Comparison of ENCODE assay signal across 8 cellular contexts in the genomic region with DNA sequence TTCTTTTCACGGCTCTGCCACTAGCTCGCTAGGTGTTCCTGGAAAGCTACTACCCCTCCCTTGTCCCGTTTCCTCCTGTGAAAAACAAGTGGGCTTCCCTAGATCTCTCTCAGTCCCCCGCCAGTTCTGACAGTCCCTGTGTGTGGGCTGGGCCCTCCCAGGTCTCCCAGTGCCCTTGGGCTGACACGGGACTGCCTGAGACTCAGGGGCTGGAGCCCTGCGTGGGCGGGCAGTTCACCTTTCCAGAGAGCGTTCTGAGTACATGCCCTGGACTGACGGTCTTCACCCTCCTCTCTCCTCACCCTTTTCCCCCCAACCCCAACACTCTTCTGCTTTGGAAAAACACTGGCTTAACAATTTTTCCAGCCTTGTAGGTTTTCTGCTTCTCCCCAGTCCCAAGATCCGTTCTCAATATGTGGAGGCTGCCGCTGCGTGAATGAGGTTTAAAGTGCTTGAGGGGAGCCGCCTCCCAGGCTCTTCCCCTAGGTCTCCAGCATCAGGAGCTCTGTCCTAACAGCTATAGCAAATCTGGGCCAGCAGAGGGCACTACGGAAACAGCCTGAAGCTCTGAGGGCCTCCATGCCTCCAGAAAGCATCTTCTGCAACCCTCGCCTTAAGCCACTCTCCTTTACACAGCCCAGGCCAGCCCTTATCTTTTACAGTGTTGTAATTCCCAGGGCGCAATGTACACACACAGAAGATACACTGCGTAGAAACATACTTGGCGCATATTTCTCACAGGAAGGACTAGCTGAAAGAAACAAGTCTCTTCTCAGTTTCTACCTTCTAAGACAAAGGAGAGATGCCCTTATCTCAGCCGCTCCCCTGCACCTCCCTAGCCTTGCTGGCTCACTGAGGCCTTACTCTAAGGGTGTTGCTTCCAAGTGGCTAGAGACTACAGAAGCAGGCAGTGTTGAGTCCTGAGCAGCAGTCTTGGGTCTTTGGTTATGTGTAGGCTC. TPM values are rescaled to one million over a fixed set of nuclear protein-coding genes. Genes with fewer than 3 reads are reported as not detected.
A peak's percentile ranks its signal among the peaks of the same experiment; 100 is the strongest.
DNase-seq lines count a peak whose midpoint lies in the region; ATAC-seq and TF ChIP-seq lines count a peak whose summit lies in the region.

No MANE protein-coding gene starts in this region.

- H3K27ac ChIP-seq in OCI-LY3 (ENCODE audit: low read length) = no peak overlapping the region

- no peak overlapping the region for H3K27ac Mint-ChIP-seq in activated T-helper 2 cell treated with anti-CD3 and anti-CD28 coated beads, Interferon-gamma antibody, Interleukin-2, Interleukin-4, amounts not matched to agents 10 μg/mL and 5 μg/mL and 100 μg/mL, durations not matched to agents 14 hours and 24 hours and 36 hours

- H3K9me3 ChIP-seq in OCI-LY3 (ENCODE audit: insufficient read depth, low read length) = no peaks in the 10 kb centered on the region

- H3K4me2 ChIP-seq in OCI-LY3 (ENCODE audit: low read length) = no peak overlapping the region

- no peaks in the 10 kb centered on the region for H3K79me2 ChIP-seq in OCI-LY3 (ENCODE audit: low read length)

- H3K27me3 Mint-ChIP-seq in activated T-helper 2 cell treated with anti-CD3 and anti-CD28 coated beads, Interferon-gamma antibody, Interleukin-2, Interleukin-4, amounts not matched to agents 10 μg/mL and 5 μg/mL and 100 μg/mL, durations not matched to agents 14 hours and 24 hours and 36 hours (ENCODE audit: low read depth) = peaks cover 12% of the 10 kb centered on the region

- TF ChIP-seq CTCF in AG10803 (conservative IDR thresholded peaks at IDR 0.05; ENCODE audit: low read length) (peak; percentile 63), OCI-LY3 (IDR thresholded peaks at IDR 0.05; ENCODE audit: low read depth, low read length) (peak; percentile 71), kidney epithelial cell (IDR thresholded peaks at IDR 0.05; ENCODE audit: insufficient read depth, low read length, poor library complexity, severe bottlenecking) (peak; percentile 61)

- H3K36me3 Mint-ChIP-seq in activated T-helper 2 cell treated with anti-CD3 and anti-CD28 coated beads, Interferon-gamma antibody, Interleukin-2, Interleukin-4, amounts not matched to agents 10 μg/mL and 5 μg/mL and 100 μg/mL, durations not matched to agents 14 hours and 24 hours and 36 hours (ENCODE audit: low read depth) = no peaks in the 10 kb centered on the region

- peaks cover 5% of the 10 kb centered on the region; the same call in 1 of the 2 replicates for H3K4me1 ChIP-seq in OCI-LY3 (ENCODE audit: low read length)

- H3K4me1 Mint-ChIP-seq in activated T-helper 2 cell treated with anti-CD3 and anti-CD28 coated beads, Interferon-gamma antibody, Interleukin-2, Interleukin-4, amounts not matched to agents 10 μg/mL and 5 μg/mL and 100 μg/mL, durations not matched to agents 14 hours and 24 hours and 36 hours (ENCODE audit: low read depth) = no peaks in the 10 kb centered on the region

- H3K27me3 ChIP-seq in OCI-LY3 (ENCODE audit: low read depth, low read length) (peaks cover 28% of the 10 kb centered on the region), kidney epithelial cell (ENCODE audit: control insufficient read depth, insufficient read depth, low read length) (no peaks in the 10 kb centered on the region)

- H2AFZ ChIP-seq in OCI-LY3 (ENCODE audit: low read depth, low read length) = no peak overlapping the region

- no peak overlapping the region for H3K9ac ChIP-seq in OCI-LY3 (ENCODE audit: low read length)

- DNase-seq in AG10803 (ENCODE audit: low read depth) (peak; percentile 15), kidney epithelial cell (ENCODE audit: low read depth) (no peak)
- peak; percentile 26 for DNase-seq in activated T-helper 2 cell treated with anti-CD3 and anti-CD28 coated beads, Interferon-gamma antibody, Interleukin-2, Interleukin-4, amounts not matched to agents 10 μg/mL and 5 μg/mL and 100 μg/mL, durations not matched to agents 14 hours and 24 hours and 36 hours (ENCODE audit: low spot score)
- DNase-seq in stimulated activated naive CD4-positive, alpha-beta T cell treated with Interleukin-2 at 50 U/mL for 16 hours (lab: John Stamatoyannopoulos, UW) = peak; percentile 7

- no peaks in the 10 kb centered on the region for H3K9me3 Mint-ChIP-seq in activated T-helper 2 cell treated with anti-CD3 and anti-CD28 coated beads, Interferon-gamma antibody, Interleukin-2, Interleukin-4, amounts not matched to agents 10 μg/mL and 5 μg/mL and 100 μg/mL, durations not matched to agents 14 hours and 24 hours and 36 hours

- intact Hi-C loops in activated T-helper 2 cell treated with anti-CD3 and anti-CD28 coated beads, Interferon-gamma antibody, Interleukin-2, Interleukin-4, amounts not matched to agents 10 μg/mL and 5 μg/mL and 100 μg/mL, durations not matched to agents 14 hours and 24 hours and 36 hours (cut with micrococcal nuclease) = no loop called here

- no peaks in the 10 kb centered on the region for H3K36me3 ChIP-seq in OCI-LY3 (replicated peaks; ENCODE audit: low read depth, low read length)
- no peaks in the 10 kb centered on the region for H3K36me3 ChIP-seq in kidney epithelial cell (ENCODE audit: control insufficient read depth, insufficient read depth, low read length)

- no peaks in the 10 kb centered on the region for H4K20me1 ChIP-seq in OCI-LY3 (ENCODE audit: insufficient read depth, low read length)

- H3K4me3 ChIP-seq in AG10803 (ENCODE audit: low read length) (no peak overlapping the region), OCI-LY3 (ENCODE audit: low read length) (no peak overlapping the region), kidney epithelial cell (ENCODE audit: low read depth, low read length) (no peak overlapping the region)

- H3K4me3 Mint-ChIP-seq in activated T-helper 2 cell treated with anti-CD3 and anti-CD28 coated beads, Interferon-gamma antibody, Interleukin-2, Interleukin-4, amounts not matched to agents 10 μg/mL and 5 μg/mL and 100 μg/mL, durations not matched to agents 14 hours and 24 hours and 36 hours (ENCODE audit: low read depth) = no peak overlapping the region

- ATAC-seq in GM18511 (IDR thresholded peaks at IDR 0.05; ENCODE audit: unreplicated experiment) (peak; percentile 78), HG03175 (IDR thresholded peaks at IDR 0.05; ENCODE audit: unreplicated experiment) (peak; percentile 67), HG03460 (IDR thresholded peaks at IDR 0.05; ENCODE audit: unreplicated experiment) (no peak)

RNA-seq across cellular contexts. Expression of a gene that starts 10.4 kb away (rescaled TPM):
- total RNA-seq in activated T-helper 2 cell treated with anti-CD3 and anti-CD28 coated beads, Interferon-gamma antibody, Interleukin-2, Interleukin-4, amounts not matched to agents 10 μg/mL and 5 μg/mL and 100 μg/mL, durations not matched to agents 14 hours and 24 hours and 36 hours = not detected in 2 replicates
- not detected in 2 replicates for total RNA-seq in kidney epithelial cell

RNA-seq across cellular contexts. Expression of a gene that starts 23.9 kb away (rescaled TPM):
- total RNA-seq in activated T-helper 2 cell treated with anti-CD3 and anti-CD28 coated beads, Interferon-gamma antibody, Interleukin-2, Interleukin-4, amounts not matched to agents 10 μg/mL and 5 μg/mL and 100 μg/mL, durations not matched to agents 14 hours and 24 hours and 36 hours = not detected in 2 replicates
- not detected in 2 replicates for total RNA-seq in kidney epithelial cell
